Comparison of ENCODE assay signal across 22 cellular contexts in the genomic region with DNA sequence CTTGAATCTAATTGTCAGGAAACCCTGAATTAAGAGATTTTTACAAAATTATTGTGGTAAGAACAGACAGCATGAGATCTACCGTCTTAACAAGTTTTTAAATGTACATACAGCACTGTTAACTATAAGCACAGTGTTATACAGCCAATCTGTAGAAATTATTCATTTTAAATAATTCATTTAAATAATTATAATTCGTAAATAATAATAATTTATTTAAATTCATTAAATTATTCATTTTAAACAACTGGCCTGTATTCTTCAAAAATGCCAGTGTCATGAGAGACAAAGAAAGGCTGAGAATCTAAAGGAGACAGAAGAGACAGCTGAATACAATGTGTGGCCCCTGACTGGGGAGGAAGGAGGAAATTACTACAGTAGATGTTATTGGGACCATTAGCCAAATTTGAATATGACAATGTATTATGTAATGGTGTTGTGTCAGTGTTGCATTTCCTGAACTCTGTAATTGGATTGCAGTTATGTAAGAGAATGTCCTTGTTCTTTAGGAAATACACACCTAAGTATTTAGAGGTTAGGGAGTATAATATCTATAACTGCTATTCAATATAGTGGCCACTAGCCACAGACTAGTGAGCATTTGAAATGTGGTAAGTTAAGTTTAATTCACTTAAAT. TPM values are rescaled to one million over a fixed set of nuclear protein-coding genes. Genes with fewer than 3 reads are reported as not detected.
DNase-seq lines count a peak whose midpoint lies in the region; ATAC-seq, FAIRE-seq and TF ChIP-seq lines count a peak whose summit lies in the region.
"Had no signal": no experiment of that assay in that cellular context is flagged by ENCODE, and none has a peak within 500 bp of the region (broad histone marks: within the 10 kb centered on the region; RNA-seq: fewer than 3 reads in every experiment).

No MANE protein-coding gene starts in this region.

- no peak for TF ChIP-seq RAD21 in GM12878 (IDR thresholded peaks at IDR 0.05; ENCODE audit: insufficient read depth, low read depth, low read length)

- H3K27ac ChIP-seq in GM12878 (ENCODE audit: control insufficient read depth, insufficient read depth) = no peak overlapping the region
- H3K27ac ChIP-seq in subcutaneous abdominal adipose tissue (ENCODE audit: low read depth, low read length) = peak overlapping the region; percentile 86
- no peak overlapping the region for H3K27ac ChIP-seq in suprapubic skin

- BruUV-seq in GM12878 (replicated peaks; lab: Mats Ljungman, UMichigan) = TSS peak; percentile 58

- peaks cover 27% of the 10 kb centered on the region for H3K4me1 Mint-ChIP-seq in activated CD8-positive, alpha-beta memory T cell treated with anti-CD3 and anti-CD28 coated beads, Interleukin-2, amount 10 ng/mL, durations not matched to agents 7 days and 5 days

- intact Hi-C loops in GM12878 (cut with micrococcal nuclease; ENCODE audit: unreplicated experiment) = no loop called here

- H3K36me3 Mint-ChIP-seq in activated CD8-positive, alpha-beta memory T cell treated with anti-CD3 and anti-CD28 coated beads, Interleukin-2, amount 10 ng/mL, durations not matched to agents 7 days and 5 days = peaks cover 7% of the 10 kb centered on the region

- in situ Hi-C loops in GM12878 (cut with MboI) = loop anchor here (10.0 kb wide), 1 partner anchor 144 kb away; no protein-coding TSS in a partner anchor

- WGBS in GM12878 (ENCODE audit: insufficient coverage, insufficient replicate concordance, low lambda C conversion rate, missing lambda C conversion rate) = 100% methylated on average over 2 of the region's 2 CpGs
- 86% methylated on average over 2 of the region's 2 CpGs for WGBS in suprapubic skin

- no peaks in the 10 kb centered on the region for H3K27me3 ChIP-seq in GM12878 (replicated peaks in 1 of 2; ENCODE audit: control insufficient read depth in 2 of 2, insufficient read depth in 2 of 2, low read length in 1 of 2)
- no peaks in the 10 kb centered on the region for H3K27me3 ChIP-seq in subcutaneous abdominal adipose tissue (ENCODE audit: control insufficient read depth in 5 of 5, insufficient read depth in 4 of 5, low read length in 5 of 5)
- H3K27me3 ChIP-seq in suprapubic skin = no peaks in the 10 kb centered on the region
- H3K27me3 ChIP-seq: pancreas, transverse colon had no signal

- CTCF ChIA-PET in activated CD8-positive, alpha-beta memory T cell treated with anti-CD3 and anti-CD28 coated beads, Interleukin-2, amount 10 ng/mL, durations not matched to agents 7 days and 5 days (lab: Charles Lee) = interaction anchor here (0.9 to 4.7 kb wide), 4 partner anchors 61 to 281 kb away, joined by 3 to 20 read pairs (median 4); no protein-coding TSS in a partner anchor
- CTCF ChIA-PET in GM12878 (lab: Yijun Ruan, JAX) = interaction anchor here (1.0 to 4.4 kb wide), 7 partner anchors 12 to 302 kb away, joined by 3 to 23 read pairs (median 12); no protein-coding TSS in a partner anchor

- SMC1A ChIA-PET in GM12878 (lab: Charles Lee; ENCODE audit: uncharacterized antibody, unreplicated experiment) = interaction anchor here (0.9 to 2.6 kb wide), 3 partner anchors 61 to 253 kb away, joined by 4 to 8 read pairs (median 5); no protein-coding TSS in a partner anchor

- no peak for TF ChIP-seq EP300 in GM12878 (IDR thresholded peaks at IDR 0.05; ENCODE audit: borderline replicate concordance in 1 of 2, control insufficient read depth in 1 of 2, low read depth in 2 of 2, low read length in 2 of 2)
- TF ChIP-seq EP300 in suprapubic skin (IDR thresholded peaks at IDR 0.05) = no peak

- POLR2A ChIA-PET in GM12878 (lab: Charles Lee) = no interaction called here

- H3K4me1 ChIP-seq in GM12878 (ENCODE audit: control insufficient read depth, insufficient read depth, low read length) (no peaks in the 10 kb centered on the region), subcutaneous abdominal adipose tissue (ENCODE audit: control insufficient read depth in 5 of 5, insufficient read depth in 5 of 5, low read length in 5 of 5) (peaks cover 12 to 49% (median 42%) of the 10 kb centered on the region in 5 donors), suprapubic skin (peaks cover 45% of the 10 kb centered on the region)

- no peaks in the 10 kb centered on the region for H3K9me3 Mint-ChIP-seq in activated CD8-positive, alpha-beta memory T cell treated with anti-CD3 and anti-CD28 coated beads, Interleukin-2, amount 10 ng/mL, durations not matched to agents 7 days and 5 days (ENCODE audit: low read depth)
- H3K9me3 Mint-ChIP-seq: GM23338 had no signal

- no peak for DNase-seq in activated CD8-positive, alpha-beta memory T cell treated with anti-CD3 and anti-CD28 coated beads, Interleukin-2, amount 10 ng/mL, durations not matched to agents 7 days and 5 days
- no peak for DNase-seq in activated CD8-positive, alpha-beta memory T cell treated with anti-CD3 and anti-CD28 coated beads, Interleukin-2, amount 50 U/mL, for 4 hours
- DNase-seq in MV-4-11 (lab: John Stamatoyannopoulos, UW) = peak; percentile 31
- no peak for DNase-seq in GM12878 (ENCODE audit: low read depth, low spot score)
- no peak for DNase-seq in suprapubic skin (ENCODE audit: low spot score in 2 of 2)
- no peak for DNase-seq in NCI-H128 (lab: John Stamatoyannopoulos, UW; ENCODE audit: unreplicated experiment)
- no peak for DNase-seq in mucosa of gallbladder (ENCODE audit: low spot score)
- DNase-seq: activated CD4-positive, alpha-beta T cell treated with anti-CD3 and anti-CD28 coated beads, Interleukin-2, amount 50 U/mL, for 48 hours; amygdala; GDM1; KG1; left ventricle myocardium superior; NCI-H1694 treated with DMSO at 0.1 percent for 48 hours; NCI-H446 treated with DMSO at 0.1 percent for 48 hours; SK-N-SH; transverse colon had no signal

- H3K27ac Mint-ChIP-seq in activated CD8-positive, alpha-beta memory T cell treated with anti-CD3 and anti-CD28 coated beads, Interleukin-2, amount 10 ng/mL, durations not matched to agents 7 days and 5 days = no peak overlapping the region
- H3K27ac Mint-ChIP-seq: GM23338 had no signal

- no peak overlapping the region for H2AFZ ChIP-seq in GM12878 (ENCODE audit: control insufficient read depth, low read depth, low read length)
- H2AFZ ChIP-seq: GM23338 had no signal

- H3K4me3 Mint-ChIP-seq in activated CD8-positive, alpha-beta memory T cell treated with anti-CD3 and anti-CD28 coated beads, Interleukin-2, amount 10 ng/mL, durations not matched to agents 7 days and 5 days = peak overlapping the region; percentile 28
- H3K4me3 Mint-ChIP-seq: GM23338 had no signal

- TF ChIP-seq POLR2A in GM12878 (IDR thresholded peaks at IDR 0.05; ENCODE audit: low read depth, low read length) (no peak), suprapubic skin (IDR thresholded peaks at IDR 0.05) (no peak)

- H3K36me3 ChIP-seq in GM12878 (ENCODE audit: control insufficient read depth in 2 of 2, insufficient read depth in 2 of 2, low read length in 1 of 2) (peaks cover 0 to 10% of the 10 kb centered on the region in 2 experiments; a peak in 2 of 4 replicates), subcutaneous abdominal adipose tissue (ENCODE audit: control insufficient read depth in 5 of 5, insufficient read depth in 5 of 5, low read length in 5 of 5) (peaks cover 4 to 35% (median 32%) of the 10 kb centered on the region in 5 donors), suprapubic skin (peaks cover 34% of the 10 kb centered on the region)

- no peak overlapping the region for H3K4me2 ChIP-seq in GM12878 (ENCODE audit: control insufficient read depth, insufficient read depth)
- H3K4me2 ChIP-seq: SK-N-SH had no signal

- no peak for ATAC-seq in activated CD8-positive, alpha-beta memory T cell treated with anti-CD3 and anti-CD28 coated beads, Interleukin-2, amount 10 ng/mL, durations not matched to agents 7 days and 5 days
- ATAC-seq in GM12878 = no peak
- ATAC-seq: A549, GM23338, left ventricle myocardium superior, pancreas had no signal

- H3K27me3 Mint-ChIP-seq in activated CD8-positive, alpha-beta memory T cell treated with anti-CD3 and anti-CD28 coated beads, Interleukin-2, amount 10 ng/mL, durations not matched to agents 7 days and 5 days = no peaks in the 10 kb centered on the region

- H3K79me2 ChIP-seq in GM12878 (ENCODE audit: control insufficient read depth, insufficient read depth, low read length) = no peaks in the 10 kb centered on the region

- no peaks in the 10 kb centered on the region for H3K9me3 ChIP-seq in GM12878 (replicated peaks; ENCODE audit: control insufficient read depth, insufficient read depth, low read length)
- no peaks in the 10 kb centered on the region for H3K9me3 ChIP-seq in subcutaneous abdominal adipose tissue (ENCODE audit: control insufficient read depth in 5 of 5, low read length in 5 of 5)
- H3K9me3 ChIP-seq in suprapubic skin = no peaks in the 10 kb centered on the region
- H3K9me3 ChIP-seq: A549, pancreas, SK-N-SH, transverse colon had no signal

- FAIRE-seq in GM12878 (lab: Jason Lieb, UNC) = no peak
- FAIRE-seq: A549, pancreas had no signal

- H3K9ac ChIP-seq in GM12878 (ENCODE audit: control insufficient read depth, insufficient read depth, low read length) = no peak overlapping the region
- peak overlapping the region in 2 of 5 donors; percentile 9 to 14 for H3K9ac ChIP-seq in subcutaneous abdominal adipose tissue (ENCODE audit: low read length in 5 of 5)
- H3K9ac ChIP-seq: SK-N-SH had no signal

- H4K20me1 ChIP-seq in GM12878 (ENCODE audit: control insufficient read depth, insufficient read depth) = no peaks in the 10 kb centered on the region

- H3K4me3 ChIP-seq in GM12878 (no peak overlapping the region), subcutaneous abdominal adipose tissue (ENCODE audit: low read depth in 1 of 5, low read length in 5 of 5) (no peak overlapping the region), suprapubic skin (no peak overlapping the region)
- H3K4me3 ChIP-seq: A549, GM23338, pancreas, skin epidermis, transverse colon had no signal

- RAD21 ChIA-PET in GM12878 (lab: Charles Lee; ENCODE audit: unreplicated experiment) = interaction anchor here (1.1 kb wide), 1 partner anchor 41 kb away, joined by 3 read pairs; no protein-coding TSS in a partner anchor

- TF ChIP-seq CTCF in GM12878 (IDR thresholded peaks at IDR 0.05 in 2 of 3, conservative IDR thresholded peaks at IDR 0.05 in 1 of 3; ENCODE audit: control insufficient read depth in 2 of 3, extremely low read depth in 1 of 3, insufficient read depth in 1 of 3, low read depth in 3 of 3, low read length in 3 of 3) (no peak), suprapubic skin (IDR thresholded peaks at IDR 0.05) (no peak)

RNA-seq across cellular contexts. Expression of a gene that starts 2.3 kb away (rescaled TPM):
- 10 to 100 TPM; 30.3 to 33.2 TPM for total RNA-seq in activated CD8-positive, alpha-beta memory T cell treated with anti-CD3 and anti-CD28 coated beads, Interleukin-2, amount 10 ng/mL, durations not matched to agents 7 days and 5 days
- 52.3 and 57.1 TPM in 2 replicates for total RNA-seq in GM12878 (2013; cell fraction: nucleolus; rRNA removed)
- total RNA-seq in GM12878 (2014; rRNA removed) = 16.4 and 22.0 TPM in 2 replicates
- total RNA-seq in GM12878 (2014; rRNA removed; fragmentation: Illumina TruSeq; extraction: Trizol) = 14.3 and 15.0 TPM in 2 replicates
- 24.2 and 26.5 TPM in 2 replicates for total RNA-seq in GM12878 (2021)
- 11.1 TPM for polyA plus RNA-seq in GM12878 (2011; ENCODE audit: low read depth)
- 26.2 and 28.1 TPM in 2 replicates for polyA plus RNA-seq in GM12878 (2011; rRNA removed)
- 23.3 and 32.5 TPM in 2 replicates for polyA plus RNA-seq in GM12878 (2011; cell fraction: cytosol; rRNA removed)
- polyA plus RNA-seq in GM12878 (2011; cell fraction: nucleus; rRNA removed) = 92.4 and 125 TPM in 2 replicates
- 13.2 and 16.5 TPM in 2 replicates for polyA plus RNA-seq in GM12878 (2012)
- 11.2 and 12.3 TPM in 2 replicates for polyA plus RNA-seq in GM12878 (2014; fragmentation: Illumina TruSeq; extraction: Trizol)
- 1 to 10 TPM; 2.5 to 6.2 TPM for polyA plus RNA-seq in GM12878 (2014; fragmentation: Nextera tagmentation; extraction: Ambion mirVana)
- 26.7 and 27.6 TPM in 2 replicates for polyA plus RNA-seq in GM12878 (2014; rRNA removed)
- polyA plus RNA-seq in GM12878 (2016; fragmentation: Nextera tagmentation; extraction: Ambion mirVana) = 10 to 100 TPM; 23.1 to 28.1 TPM
- polyA minus RNA-seq in GM12878 (2011; rRNA and poly(A)+ RNA removed) = 20.1 and 27.7 TPM in 2 replicates
- 10.9 and 12.3 TPM in 2 replicates for polyA minus RNA-seq in GM12878 (2011; cell fraction: cytosol; rRNA and poly(A)+ RNA removed)
- polyA minus RNA-seq in GM12878 (2011; cell fraction: nucleus; rRNA and poly(A)+ RNA removed) = 40.9 and 54.9 TPM in 2 replicates
- total RNA-seq in suprapubic skin = 10 to 100 TPM; 27.3 to 41.3 (median 30.1) TPM
- 35.4 TPM for total RNA-seq in mucosa of gallbladder

RNA-seq across cellular contexts. Expression of a gene that starts 12.3 kb away (rescaled TPM):
- total RNA-seq in activated CD8-positive, alpha-beta memory T cell treated with anti-CD3 and anti-CD28 coated beads, Interleukin-2, amount 10 ng/mL, durations not matched to agents 7 days and 5 days = not detected
- not detected in 2 replicates for total RNA-seq in GM12878 (2013; cell fraction: nucleolus; rRNA removed)
- total RNA-seq in GM12878 (2014; rRNA removed) (not detected in 2 replicates), GM12878 (2014; rRNA removed; fragmentation: Illumina TruSeq; extraction: Trizol) (not detected in 2 replicates), GM12878 (2021) (not detected in 2 replicates), suprapubic skin (10 to 100 TPM in 1 of 4 donors, 1 to 10 TPM in 3; 4.5 to 15.4 (median 7.2) TPM), mucosa of gallbladder (2.1 TPM)
- polyA plus RNA-seq in GM12878 (2011; ENCODE audit: low read depth) = not detected
- polyA plus RNA-seq in GM12878 (2011; rRNA removed) (not detected in 2 replicates), GM12878 (2014; fragmentation: Illumina TruSeq; extraction: Trizol) (not detected in 2 replicates), GM12878 (2014; fragmentation: Nextera tagmentation; extraction: Ambion mirVana) (not detected), GM12878 (2014; rRNA removed) (not detected in 2 replicates), GM12878 (2016; fragmentation: Nextera tagmentation; extraction: Ambion mirVana) (under 1 TPM in 1 of 2 experiments, not detected in 1; 0.06 TPM)
- polyA plus RNA-seq in GM12878 (2011; cell fraction: cytosol; rRNA removed) = not detected in 2 replicates
- polyA plus RNA-seq in GM12878 (2011; cell fraction: nucleus; rRNA removed) = not detected in 2 replicates
- 0.37 and 0.39 TPM in 2 replicates for polyA plus RNA-seq in GM12878 (2012)
- polyA minus RNA-seq in GM12878 (2011; rRNA and poly(A)+ RNA removed) = not detected in 2 replicates
- polyA minus RNA-seq in GM12878 (2011; cell fraction: cytosol; rRNA and poly(A)+ RNA removed) = not detected in 2 replicates
- polyA minus RNA-seq in GM12878 (2011; cell fraction: nucleus; rRNA and poly(A)+ RNA removed) = not detected in 2 replicates
- total RNA-seq: epithelial cell of proximal tubule, GM23338 had no signal
- polyA plus RNA-seq: A549, SK-N-SH had no signal

RNA-seq across cellular contexts. Expression of a gene that starts 27.3 kb away (rescaled TPM):
- total RNA-seq in activated CD8-positive, alpha-beta memory T cell treated with anti-CD3 and anti-CD28 coated beads, Interleukin-2, amount 10 ng/mL, durations not matched to agents 7 days and 5 days = 10 to 100 TPM in 1 of 2 experiments, 1 to 10 TPM in 1; 6.7 to 13.9 TPM
- 3.7 TPM in 2 replicates for total RNA-seq in GM12878 (2013; cell fraction: nucleolus; rRNA removed)
- total RNA-seq in GM12878 (2014; rRNA removed) (1.9 and 2.4 TPM in 2 replicates), GM12878 (2014; rRNA removed; fragmentation: Illumina TruSeq; extraction: Trizol) (1.0 and 1.2 TPM in 2 replicates), GM12878 (2021) (2.4 TPM in 2 replicates), suprapubic skin (1 to 10 TPM in 2 of 4 donors, under 1 TPM in 2; 0.42 to 4.6 (median 1.3) TPM), mucosa of gallbladder (4.6 TPM)
- polyA plus RNA-seq in GM12878 (2011; ENCODE audit: low read depth) = 0.46 TPM
- polyA plus RNA-seq in GM12878 (2011; rRNA removed) (0.58 and 0.92 TPM in 2 replicates), GM12878 (2014; fragmentation: Illumina TruSeq; extraction: Trizol) (1.3 and 2.8 TPM in 2 replicates), GM12878 (2014; fragmentation: Nextera tagmentation; extraction: Ambion mirVana) (under 1 TPM; 0.23 to 0.27 TPM), GM12878 (2014; rRNA removed) (2.3 and 2.7 TPM in 2 replicates), GM12878 (2016; fragmentation: Nextera tagmentation; extraction: Ambion mirVana) (1 to 10 TPM; 1.7 to 1.8 TPM)
- 0.35 and 0.51 TPM in 2 replicates for polyA plus RNA-seq in GM12878 (2011; cell fraction: cytosol; rRNA removed)
- polyA plus RNA-seq in GM12878 (2011; cell fraction: nucleus; rRNA removed) = 1.6 and 2.5 TPM in 2 replicates
- polyA plus RNA-seq in GM12878 (2012) = 0.85 and 1.00 TPM in 2 replicates
- 0.57 and 0.66 TPM in 2 replicates for polyA minus RNA-seq in GM12878 (2011; rRNA and poly(A)+ RNA removed)
- polyA minus RNA-seq in GM12878 (2011; cell fraction: cytosol; rRNA and poly(A)+ RNA removed) = not detected in 2 replicates
- polyA minus RNA-seq in GM12878 (2011; cell fraction: nucleus; rRNA and poly(A)+ RNA removed) = 1.2 and 1.4 TPM in 2 replicates

RNA-seq across cellular contexts. Expression of a gene that starts 51.6 kb away (rescaled TPM):
- not detected for total RNA-seq in activated CD8-positive, alpha-beta memory T cell treated with anti-CD3 and anti-CD28 coated beads, Interleukin-2, amount 10 ng/mL, durations not matched to agents 7 days and 5 days
- total RNA-seq in GM12878 (2013; cell fraction: nucleolus; rRNA removed) = not detected in 2 replicates
- total RNA-seq in GM12878 (2014; rRNA removed) (not detected in 2 replicates), GM12878 (2014; rRNA removed; fragmentation: Illumina TruSeq; extraction: Trizol) (not detected in 2 replicates), GM12878 (2021) (not detected in 2 replicates), suprapubic skin (100 to 1,000 TPM in 1 of 4 donors, 10 to 100 TPM in 3; 30.3 to 110 (median 78.5) TPM), mucosa of gallbladder (92.7 TPM)
- polyA plus RNA-seq in GM12878 (2011; ENCODE audit: low read depth) = not detected
- polyA plus RNA-seq in GM12878 (2011; rRNA removed) (not detected in 2 replicates), GM12878 (2014; fragmentation: Illumina TruSeq; extraction: Trizol) (not detected in 2 replicates), GM12878 (2014; fragmentation: Nextera tagmentation; extraction: Ambion mirVana) (not detected), GM12878 (2014; rRNA removed) (not detected in 2 replicates), GM12878 (2016; fragmentation: Nextera tagmentation; extraction: Ambion mirVana) (under 1 TPM; 0.04 to 0.07 TPM)
- polyA plus RNA-seq in GM12878 (2011; cell fraction: cytosol; rRNA removed) = not detected in 2 replicates
- not detected in 2 replicates for polyA plus RNA-seq in GM12878 (2011; cell fraction: nucleus; rRNA removed)
- 0.08 and 0.09 TPM in 2 replicates for polyA plus RNA-seq in GM12878 (2012)
- not detected in 2 replicates for polyA minus RNA-seq in GM12878 (2011; rRNA and poly(A)+ RNA removed)
- not detected in 2 replicates for polyA minus RNA-seq in GM12878 (2011; cell fraction: cytosol; rRNA and poly(A)+ RNA removed)
- polyA minus RNA-seq in GM12878 (2011; cell fraction: nucleus; rRNA and poly(A)+ RNA removed) = 0.10 and 0.12 TPM in 2 replicates

RNA-seq across cellular contexts. Expression of a gene that starts 55.0 kb away (rescaled TPM):
- total RNA-seq in activated CD8-positive, alpha-beta memory T cell treated with anti-CD3 and anti-CD28 coated beads, Interleukin-2, amount 10 ng/mL, durations not matched to agents 7 days and 5 days = 10 to 100 TPM; 34.6 to 49.4 TPM
- total RNA-seq in GM12878 (2013; cell fraction: nucleolus; rRNA removed) = 78.0 and 93.4 TPM in 2 replicates
- 22.5 and 25.1 TPM in 2 replicates for total RNA-seq in GM12878 (2014; rRNA removed)
- total RNA-seq in GM12878 (2014; rRNA removed; fragmentation: Illumina TruSeq; extraction: Trizol) = 17.4 and 18.7 TPM in 2 replicates
- total RNA-seq in GM12878 (2021) = 28.5 and 32.8 TPM in 2 replicates
- 19.8 TPM for polyA plus RNA-seq in GM12878 (2011; ENCODE audit: low read depth)
- polyA plus RNA-seq in GM12878 (2011; rRNA removed) = 11.7 and 13.2 TPM in 2 replicates
- 11.9 and 13.3 TPM in 2 replicates for polyA plus RNA-seq in GM12878 (2011; cell fraction: cytosol; rRNA removed)
- 36.0 and 60.6 TPM in 2 replicates for polyA plus RNA-seq in GM12878 (2011; cell fraction: nucleus; rRNA removed)
- polyA plus RNA-seq in GM12878 (2012) = 20.5 and 23.0 TPM in 2 replicates
- 15.5 and 20.9 TPM in 2 replicates for polyA plus RNA-seq in GM12878 (2014; fragmentation: Illumina TruSeq; extraction: Trizol)
- 10 to 100 TPM; 10.4 to 14.8 TPM for polyA plus RNA-seq in GM12878 (2014; fragmentation: Nextera tagmentation; extraction: Ambion mirVana)
- 22.4 and 24.9 TPM in 2 replicates for polyA plus RNA-seq in GM12878 (2014; rRNA removed)
- polyA plus RNA-seq in GM12878 (2016; fragmentation: Nextera tagmentation; extraction: Ambion mirVana) = 1 to 10 TPM; 7.1 to 8.4 TPM
- polyA minus RNA-seq in GM12878 (2011; rRNA and poly(A)+ RNA removed) = 24.4 and 33.9 TPM in 2 replicates
- 4.9 and 7.8 TPM in 2 replicates for polyA minus RNA-seq in GM12878 (2011; cell fraction: cytosol; rRNA and poly(A)+ RNA removed)
- polyA minus RNA-seq in GM12878 (2011; cell fraction: nucleus; rRNA and poly(A)+ RNA removed) = 13.7 and 18.1 TPM in 2 replicates
- 100 to 1,000 TPM in 1 of 4 donors, 10 to 100 TPM in 3; 61.2 to 164 (median 69.8) TPM for total RNA-seq in suprapubic skin
- 67.5 TPM for total RNA-seq in mucosa of gallbladder
